11 cellular contexts compared by ENCODE assay signal in genomic region chr1:33339413-33339812, GRCh38. TPM values are rescaled to one million over a fixed set of nuclear protein-coding genes. Genes with fewer than 3 reads are reported as not detected.
DNase-seq lines count a peak whose midpoint lies in the region; ATAC-seq, FAIRE-seq and TF ChIP-seq lines count a peak whose summit lies in the region.
"Had no signal": no experiment of that assay in that cellular context is flagged by ENCODE, and none has a peak within 500 bp of the region (broad histone marks: within the 10 kb centered on the region; RNA-seq: fewer than 3 reads in every experiment).

No MANE protein-coding gene starts in this region.

- CTCF ChIA-PET in A549 (lab: Yijun Ruan, JAX) = interaction anchor here (1.2 to 1.7 kb wide), 3 partner anchors 29 to 117 kb away, joined by 4 to 7 read pairs (median 5); no protein-coding TSS in a partner anchor

- intact Hi-C loops in Right ventricle myocardium superior (cut with DNase I) = no loop called here

- DNase-seq in A549 (ENCODE audit: low read depth in 1 of 2, low spot score in 1 of 2) (no peak), Right ventricle myocardium superior (no peak), occipital lobe (lab: John Stamatoyannopoulos, UW) (peak; percentile 29), NCI-H345 (lab: John Stamatoyannopoulos, UW) (no peak), T-helper 2 cell (no peak)
- DNase-seq: NCI-H1417; stimulated activated CD4-positive, alpha-beta T cell treated with anti-CD3 and anti-CD28 coated beads, Interleukin-2, amount 100 ng/mL, for 48 hours had no signal

- H3K4me1 ChIP-seq in A549 = peaks cover 77% of the 10 kb centered on the region

- TF ChIP-seq CTCF in A549 (IDR thresholded peaks at IDR 0.05) = no peak

- TF ChIP-seq RAD21 in A549 (conservative IDR thresholded peaks at IDR 0.05 in 1 of 2, IDR thresholded peaks at IDR 0.05 in 1 of 2) = no peak

- POLR2A ChIA-PET in A549 (lab: Yijun Ruan, JAX) = no interaction called here

- no peaks in the 10 kb centered on the region for H3K9me3 ChIP-seq in A549

- H3K4me2 ChIP-seq in A549 = peak overlapping the region; percentile 47

- no peak for TF ChIP-seq POLR2A in A549 (IDR thresholded peaks at IDR 0.05; ENCODE audit: low read length)

- ATAC-seq in A549 = no peak
- ATAC-seq in Right ventricle myocardium superior (ENCODE audit: poor library complexity) = peak; percentile 34
- ATAC-seq in HG03460 (IDR thresholded peaks at IDR 0.05; ENCODE audit: unreplicated experiment) = no peak
- ATAC-seq in HG02571 (IDR thresholded peaks at IDR 0.05; ENCODE audit: unreplicated experiment) = no peak

- H3K27ac ChIP-seq in A549 = peak overlapping the region; percentile 49 to 63; a peak in 4 of 6 replicates
- H3K27ac ChIP-seq in angular gyrus (ENCODE audit: low read depth, low read length) = peak overlapping the region; percentile 60

- TF ChIP-seq EP300 in A549 (IDR thresholded peaks at IDR 0.05) = no peak

- WGBS in A549 (ENCODE audit: missing lambda C conversion rate) = no CpG with 5 or more reads among the region's 2 CpGs

- H3K4me3 ChIP-seq in A549 = no peak overlapping the region

- FAIRE-seq in A549 (lab: Jason Lieb, UNC) = no peak
- FAIRE-seq: GM12892 had no signal

TF ChIP-seq in A549, 52 proteins besides CTCF, POLR2A, EP300 and RAD21:
- no peak for TF ChIP-seq RARB (CRISPR knock-in tag; IDR thresholded peaks at IDR 0.05)
- no peak for TF ChIP-seq MYC (IDR thresholded peaks at IDR 0.05; ENCODE audit: borderline replicate concordance, low read length)
- TF ChIP-seq E2F6 (IDR thresholded peaks at IDR 0.05; ENCODE audit: borderline replicate concordance, low read depth) = no peak
- no peak for TF ChIP-seq RFX5 (IDR thresholded peaks at IDR 0.05)
- no peak for TF ChIP-seq NFE2L2 (conservative IDR thresholded peaks at IDR 0.05; ENCODE audit: low read length)
- no peak for TF ChIP-seq ELK1 (IDR thresholded peaks at IDR 0.05; ENCODE audit: low read depth, low read length)
- no peak for TF ChIP-seq CBX2 (IDR thresholded peaks at IDR 0.05; ENCODE audit: borderline replicate concordance, low read depth)
- TF ChIP-seq EHMT2 (IDR thresholded peaks at IDR 0.05; ENCODE audit: low read depth) = no peak
- no peak for TF ChIP-seq TP53 (CRISPR knock-in tag; IDR thresholded peaks at IDR 0.05)
- no peak for TF ChIP-seq TFCP2L1 (CRISPR knock-in tag; IDR thresholded peaks at IDR 0.05)
- no peak for TF ChIP-seq MAZ (IDR thresholded peaks at IDR 0.05; ENCODE audit: borderline replicate concordance, low read depth, low read length)

RNA-seq across cellular contexts. Expression of gene A3GALT2, which starts 18.5 kb away (rescaled TPM):
- not detected in 2 replicates for polyA plus RNA-seq in A549 (2011; rRNA removed)
- not detected in 2 replicates for polyA plus RNA-seq in A549 (2012; cell fraction: cytosol; rRNA removed)
- 0.24 TPM in 1 of 2 replicates, not detected in the other for polyA plus RNA-seq in A549 (2012; cell fraction: nucleus; rRNA removed)
- polyA plus RNA-seq in A549 (2017; fragmentation: RNase III; extraction: RNeasy Plus Mini Kit Qiagen cat#74134 plus additional on column Dnase treatment) = not detected in 3 replicates
- not detected in 2 replicates for polyA minus RNA-seq in A549 (2011; rRNA and poly(A)+ RNA removed)
- total RNA-seq in Right ventricle myocardium superior = not detected
- total RNA-seq in occipital lobe = not detected
